14 cellular contexts compared by ENCODE assay signal in genomic region chr15:63857459-63857856, GRCh38. TPM values are rescaled to one million over a fixed set of nuclear protein-coding genes. Genes with fewer than 3 reads are reported as not detected.
DNase-seq lines count a peak whose midpoint lies in the region; ATAC-seq and TF ChIP-seq lines count a peak whose summit lies in the region.
"Had no signal": no experiment of that assay in that cellular context is flagged by ENCODE, and none has a peak within 500 bp of the region (broad histone marks: within the 10 kb centered on the region; RNA-seq: fewer than 3 reads in every experiment).

No MANE protein-coding gene starts in this region.

- DNase-seq in CD4-positive, alpha-beta T cell: no peak
- no peak for DNase-seq in HFFc6
- DNase-seq in caudate nucleus (lab: John Stamatoyannopoulos, UW): no peak
- DNase-seq in naive thymus-derived CD8-positive, alpha-beta T cell: no peak
- no peak for DNase-seq in stimulated activated effector memory CD8-positive, alpha-beta T cell treated with anti-CD3 and anti-CD28 coated beads, Interleukin-12 subunit alpha, Interleukin-12 subunit beta, amount 100 ng/mL, for 72 hours (ENCODE audit: low spot score in 2 of 2)
- DNase-seq in NCI-H1417 treated with DMSO at 0.1 percent for 48 hours (lab: John Stamatoyannopoulos, UW): no peak
- DNase-seq: activated CD8-positive, alpha-beta T cell treated with anti-CD3 and anti-CD28 coated beads for 36 hours; anterior cingulate cortex; mucosa of descending colon; NCI-H446 treated with DMSO at 0.1 percent for 48 hours had no signal

- TF ChIP-seq CTCF in CD4-positive, alpha-beta T cell (IDR thresholded peaks at IDR 0.05): no peak
- no peak for TF ChIP-seq CTCF in HFFc6 (IDR thresholded peaks at IDR 0.05)

- POLR2A ChIA-PET in CD4-positive, alpha-beta T cell (lab: Charles Lee): interaction anchor here (3.9 kb wide), 2 partner anchors 15 to 24 kb away, joined by 35 to 38 read pairs; partner anchors contain the start of gene HERC1
- POLR2A ChIA-PET in naive thymus-derived CD8-positive, alpha-beta T cell (lab: Charles Lee): interaction anchor here (1.0 to 3.4 kb wide), 2 partner anchors 8 to 24 kb away, joined by 3 to 40 read pairs; partner anchors contain the start of gene HERC1

- intact Hi-C loops in CD4-positive, alpha-beta T cell (cut with DNase I, micrococcal nuclease): no loop called here

- peaks cover 68% of the 10 kb centered on the region for H3K4me1 Mint-ChIP-seq in CD4-positive, alpha-beta T cell (ENCODE audit: low read depth)
- peaks cover 44% of the 10 kb centered on the region for H3K4me1 Mint-ChIP-seq in HFFc6 (ENCODE audit: low read depth)
- H3K4me1 Mint-ChIP-seq in naive thymus-derived CD8-positive, alpha-beta T cell: peaks cover 34 to 65% (median 56%) of the 10 kb centered on the region in 4 donors
- H3K4me1 Mint-ChIP-seq in stimulated activated effector memory CD8-positive, alpha-beta T cell treated with anti-CD3 and anti-CD28 coated beads, Interleukin-12 subunit alpha, Interleukin-12 subunit beta, amount 100 ng/mL, for 72 hours: peaks cover 9% of the 10 kb centered on the region

- CTCF ChIA-PET in CD4-positive, alpha-beta T cell (lab: Charles Lee): no interaction called here

- no peaks in the 10 kb centered on the region for H3K27me3 ChIP-seq in CD4-positive, alpha-beta T cell (ENCODE audit: control insufficient read depth, insufficient read depth, low read length)

- H3K27me3 Mint-ChIP-seq in CD4-positive, alpha-beta T cell: no peaks in the 10 kb centered on the region
- H3K27me3 Mint-ChIP-seq in HFFc6 (ENCODE audit: insufficient read depth): peaks cover 2% of the 10 kb centered on the region; the same call in 1 of the 2 replicates
- no peaks in the 10 kb centered on the region for H3K27me3 Mint-ChIP-seq in naive thymus-derived CD8-positive, alpha-beta T cell
- H3K27me3 Mint-ChIP-seq: activated CD8-positive, alpha-beta T cell treated with anti-CD3 and anti-CD28 coated beads for 36 hours; B cell had no signal

- no peak overlapping the region for H3K4me3 Mint-ChIP-seq in CD4-positive, alpha-beta T cell
- H3K4me3 Mint-ChIP-seq in HFFc6: peak overlapping the region; percentile 55
- no peak overlapping the region for H3K4me3 Mint-ChIP-seq in naive thymus-derived CD8-positive, alpha-beta T cell
- H3K4me3 Mint-ChIP-seq in stimulated activated effector memory CD8-positive, alpha-beta T cell treated with anti-CD3 and anti-CD28 coated beads, Interleukin-12 subunit alpha, Interleukin-12 subunit beta, amount 100 ng/mL, for 72 hours: no peak overlapping the region
- H3K4me3 Mint-ChIP-seq: activated CD8-positive, alpha-beta T cell treated with anti-CD3 and anti-CD28 coated beads for 36 hours; B cell had no signal

- no peak for ATAC-seq in CD4-positive, alpha-beta T cell (ENCODE audit: poor library complexity)
- no peak for ATAC-seq in naive thymus-derived CD8-positive, alpha-beta T cell
- no peak for ATAC-seq in stimulated activated effector memory CD8-positive, alpha-beta T cell treated with anti-CD3 and anti-CD28 coated beads, Interleukin-12 subunit alpha, Interleukin-12 subunit beta, amount 100 ng/mL, for 72 hours
- no peak for ATAC-seq in HG03196 (IDR thresholded peaks at IDR 0.05; ENCODE audit: unreplicated experiment)
- ATAC-seq in GM21576 (IDR thresholded peaks at IDR 0.05; ENCODE audit: unreplicated experiment): no peak
- ATAC-seq: activated CD8-positive, alpha-beta T cell treated with anti-CD3 and anti-CD28 coated beads for 36 hours; mucosa of descending colon had no signal

- no peak overlapping the region for H3K27ac ChIP-seq in CD4-positive, alpha-beta T cell (ENCODE audit: low read depth, low read length)
- H3K27ac ChIP-seq in caudate nucleus (ENCODE audit: low read depth, low read length): peak overlapping the region; percentile 4
- H3K27ac ChIP-seq: parathyroid adenoma had no signal

- H3K9me3 Mint-ChIP-seq in CD4-positive, alpha-beta T cell: peaks cover 2% of the 10 kb centered on the region
- H3K9me3 Mint-ChIP-seq in HFFc6: no peaks in the 10 kb centered on the region
- no peaks in the 10 kb centered on the region for H3K9me3 Mint-ChIP-seq in naive thymus-derived CD8-positive, alpha-beta T cell
- no peaks in the 10 kb centered on the region for H3K9me3 Mint-ChIP-seq in stimulated activated effector memory CD8-positive, alpha-beta T cell treated with anti-CD3 and anti-CD28 coated beads, Interleukin-12 subunit alpha, Interleukin-12 subunit beta, amount 100 ng/mL, for 72 hours
- H3K9me3 Mint-ChIP-seq: activated CD8-positive, alpha-beta T cell treated with anti-CD3 and anti-CD28 coated beads for 36 hours had no signal

- H3K27ac Mint-ChIP-seq in CD4-positive, alpha-beta T cell: peak overlapping the region; percentile 98
- peak overlapping the region; percentile 92 for H3K27ac Mint-ChIP-seq in HFFc6
- peak overlapping the region in 9 of 10 donors; percentile 13 to 98 (median 90) for H3K27ac Mint-ChIP-seq in naive thymus-derived CD8-positive, alpha-beta T cell
- no peak overlapping the region for H3K27ac Mint-ChIP-seq in stimulated activated effector memory CD8-positive, alpha-beta T cell treated with anti-CD3 and anti-CD28 coated beads, Interleukin-12 subunit alpha, Interleukin-12 subunit beta, amount 100 ng/mL, for 72 hours
- H3K27ac Mint-ChIP-seq: B cell had no signal

- no peaks in the 10 kb centered on the region for H3K9me3 ChIP-seq in CD4-positive, alpha-beta T cell (ENCODE audit: control insufficient read depth, low read length)
- H3K9me3 ChIP-seq: mucosa of descending colon had no signal

- no peaks in the 10 kb centered on the region for H3K36me3 Mint-ChIP-seq in CD4-positive, alpha-beta T cell (ENCODE audit: low read depth)
- no peaks in the 10 kb centered on the region for H3K36me3 Mint-ChIP-seq in HFFc6 (ENCODE audit: low read depth)
- no peaks in the 10 kb centered on the region for H3K36me3 Mint-ChIP-seq in naive thymus-derived CD8-positive, alpha-beta T cell
- no peaks in the 10 kb centered on the region for H3K36me3 Mint-ChIP-seq in stimulated activated effector memory CD8-positive, alpha-beta T cell treated with anti-CD3 and anti-CD28 coated beads, Interleukin-12 subunit alpha, Interleukin-12 subunit beta, amount 100 ng/mL, for 72 hours

RNA-seq across cellular contexts. Expression of gene HERC1, which starts 23.7 kb away (rescaled TPM):
- 100 to 1,000 TPM; 400 to 406 TPM for total RNA-seq in CD4-positive, alpha-beta T cell
- total RNA-seq in HFFc6 (2021; fragmentation: NEBNext Ultra II Directional; extraction: Animal tissue kit (Norgen Biotek cat#: 25700)): 10 to 100 TPM; 29.1 to 54.8 (median 36.8) TPM
- total RNA-seq in naive thymus-derived CD8-positive, alpha-beta T cell: 100 to 1,000 TPM; 147 to 162 TPM
- polyA plus RNA-seq in naive thymus-derived CD8-positive, alpha-beta T cell: 10 to 100 TPM; 23.1 to 41.0 (median 38.9) TPM
